1 cellular context compared by ENCODE assay signal in genomic region chr19:931860-932646, GRCh38.
TF ChIP-seq lines count a peak whose summit lies in the region.

No MANE protein-coding gene starts in this region.

TF ChIP-seq in GM12878, 131 proteins besides CTCF, POLR2A, EP300 and RAD21:
- TF ChIP-seq SMARCA5 (IDR thresholded peaks at IDR 0.05) = no peak
- TF ChIP-seq HDGF (IDR thresholded peaks at IDR 0.05) = no peak
- no peak for TF ChIP-seq PML (IDR thresholded peaks at IDR 0.05; ENCODE audit: low read length)
- no peak for TF ChIP-seq KAT2A (conservative IDR thresholded peaks at IDR 0.05; ENCODE audit: control insufficient read depth, low read depth, low read length)
- TF ChIP-seq SMC3 (IDR thresholded peaks at IDR 0.05; ENCODE audit: borderline replicate concordance, low read length) = no peak
- TF ChIP-seq RELA (IDR thresholded peaks at IDR 0.05; ENCODE audit: borderline replicate concordance, partially characterized antibody) = no peak
- peak; percentile 91 for TF ChIP-seq ZBTB33 (IDR thresholded peaks at IDR 0.05)
- TF ChIP-seq NFXL1 (IDR thresholded peaks at IDR 0.05; ENCODE audit: borderline replicate concordance) = peak; percentile 52; the same call in 1 of the 2 replicates
- TF ChIP-seq MAX (IDR thresholded peaks at IDR 0.05; ENCODE audit: low read depth, low read length) = no peak
- no peak for TF ChIP-seq FOXK2 (IDR thresholded peaks at IDR 0.05)
- no peak for TF ChIP-seq IKZF1 (conservative IDR thresholded peaks at IDR 0.05)
- no peak for TF ChIP-seq ZSCAN29 (IDR thresholded peaks at IDR 0.05)
- no peak for TF ChIP-seq MEF2A (IDR thresholded peaks at IDR 0.05; ENCODE audit: insufficient read depth, low read depth, low read length)
- no peak for TF ChIP-seq HDAC2 (IDR thresholded peaks at IDR 0.05)
- TF ChIP-seq FOS (IDR thresholded peaks at IDR 0.05; ENCODE audit: borderline replicate concordance, extremely low read depth, insufficient read length) = no peak
- no peak for TF ChIP-seq BHLHE40 (IDR thresholded peaks at IDR 0.05; ENCODE audit: borderline replicate concordance in 1 of 2, low read depth in 2 of 2, low read length in 1 of 2)
- TF ChIP-seq EZH2 (IDR thresholded peaks at IDR 0.05; ENCODE audit: borderline replicate concordance, control insufficient read depth, low read depth, low read length) = no peak
